1 cellular context compared by ENCODE assay signal in the genomic region with DNA sequence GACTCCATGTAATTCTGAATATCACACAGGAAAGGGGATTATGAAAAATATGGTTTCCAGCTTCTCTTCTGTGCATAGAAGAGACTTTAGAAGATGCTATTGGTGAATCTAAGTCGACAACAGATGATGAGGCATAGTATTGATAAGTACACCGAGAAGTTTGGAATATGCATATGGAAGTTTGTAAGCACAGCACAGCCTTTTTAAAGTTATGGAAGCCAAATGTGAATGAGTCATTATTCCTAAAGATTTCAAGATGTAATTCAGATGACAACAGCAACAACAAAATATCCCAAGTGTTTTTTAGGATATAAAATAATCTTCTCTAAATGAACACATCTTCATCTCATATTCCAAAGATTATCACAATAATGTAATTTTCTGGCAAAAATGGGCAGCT.
TF ChIP-seq lines count a peak whose summit lies in the region.

No MANE protein-coding gene starts in this region.

TF ChIP-seq in SK-N-SH treated with all-trans-retinoic acid at 6 μM for 48 hours, 23 proteins besides CTCF, POLR2A, EP300 and RAD21 (continued from another document):
- TF ChIP-seq CSDC2 (CRISPR knock-in tag; IDR thresholded peaks at IDR 0.05) (no peak), ARNTL (CRISPR knock-in tag; IDR thresholded peaks at IDR 0.05; ENCODE audit: borderline replicate concordance, low read depth) (no peak), ZNF70 (CRISPR knock-in tag; IDR thresholded peaks at IDR 0.05) (no peak)
TF ChIP-seq in SK-N-SH treated with all-trans-retinoic acid at 6 μM for 48 hours: peak in this region for 0.
